In genomic region chr15:64324513-64324912, GRCh38 we compare ENCODE assay signal across 19 cellular contexts. TPM values are rescaled to one million over a fixed set of nuclear protein-coding genes. Genes with fewer than 3 reads are reported as not detected.
DNase-seq lines count a peak whose midpoint lies in the region; ATAC-seq, FAIRE-seq and TF ChIP-seq lines count a peak whose summit lies in the region.
"Had no signal": no experiment of that assay in that cellular context is flagged by ENCODE, and none has a peak within 500 bp of the region (broad histone marks: within the 10 kb centered on the region; RNA-seq: fewer than 3 reads in every experiment).

No MANE protein-coding gene starts in this region.

- H3K23ac ChIP-seq in mesenchymal stem cell (ENCODE audit: low read length in 2 of 2), result no peak overlapping the region

- no peaks in the 10 kb centered on the region for H3K27me3 Mint-ChIP-seq in activated T-helper 2 cell treated with anti-CD3 and anti-CD28 coated beads, Interferon-gamma antibody, Interleukin-2, Interleukin-4, amounts not matched to agents 10 μg/mL and 5 μg/mL and 100 μg/mL, durations not matched to agents 14 hours and 24 hours and 36 hours (ENCODE audit: low read depth)

- H4K91ac ChIP-seq in mesenchymal stem cell (ENCODE audit: low read length), result no peak overlapping the region

- H3K18ac ChIP-seq in mesenchymal stem cell (ENCODE audit: low read depth in 1 of 2, low read length in 2 of 2), result no peak overlapping the region

- TF ChIP-seq EP300 in esophagus muscularis mucosa (IDR thresholded peaks at IDR 0.05), result no peak

- H3K27me3 ChIP-seq in mesenchymal stem cell (ENCODE audit: control insufficient read depth in 1 of 2, insufficient read depth in 1 of 2, low read length in 2 of 2) (no peaks in the 10 kb centered on the region), esophagus muscularis mucosa (no peaks in the 10 kb centered on the region)

- H3K4me3 ChIP-seq in mesenchymal stem cell (ENCODE audit: insufficient read depth in 1 of 2, low read depth in 1 of 2, low read length in 2 of 2) (no peak overlapping the region), esophagus muscularis mucosa (no peak overlapping the region)
- H3K4me3 ChIP-seq: A549 had no signal

- H4K8ac ChIP-seq in mesenchymal stem cell (ENCODE audit: low read length), result no peak overlapping the region

- peaks cover 8% of the 10 kb centered on the region for H3K4me1 Mint-ChIP-seq in activated T-helper 2 cell treated with anti-CD3 and anti-CD28 coated beads, Interferon-gamma antibody, Interleukin-2, Interleukin-4, amounts not matched to agents 10 μg/mL and 5 μg/mL and 100 μg/mL, durations not matched to agents 14 hours and 24 hours and 36 hours (ENCODE audit: low read depth)

- H3K4ac ChIP-seq in mesenchymal stem cell (ENCODE audit: low read depth in 1 of 2, low read length in 2 of 2), result no peak overlapping the region

- H3K9ac ChIP-seq in mesenchymal stem cell (ENCODE audit: low read length), result peak overlapping the region; percentile 49

- no peak for TF ChIP-seq CTCF in esophagus muscularis mucosa (IDR thresholded peaks at IDR 0.05)

- no peak overlapping the region for H2BK15ac ChIP-seq in mesenchymal stem cell (ENCODE audit: low read depth, poor library complexity, severe bottlenecking)

- WGBS in mesenchymal stem cell, result 93% methylated on average over 2 of the region's 2 CpGs
- whole genome bisulfite sequencing in esophagus muscularis mucosa, result 93% methylated on average over 2 of the region's 2 CpGs

- no peak overlapping the region for H2AK5ac ChIP-seq in mesenchymal stem cell (ENCODE audit: low read length, severe bottlenecking)

- no peak overlapping the region for H3K14ac ChIP-seq in mesenchymal stem cell (ENCODE audit: low read length in 2 of 2)

- no peaks in the 10 kb centered on the region for H3K4me1 ChIP-seq in mesenchymal stem cell (ENCODE audit: control insufficient read depth, insufficient read depth, low read depth, low read length)
- H3K4me1 ChIP-seq in esophagus muscularis mucosa, result no peaks in the 10 kb centered on the region
- H3K4me1 ChIP-seq: A549 had no signal

- no peak overlapping the region for H2AFZ ChIP-seq in mesenchymal stem cell (ENCODE audit: low read depth, low read length)

- peak; percentile 64 for FAIRE-seq in G401.6 (lab: Jason Lieb, UNC)

- intact Hi-C loops in esophagus muscularis mucosa (cut with DNase I), result no loop called here
- intact Hi-C loops in activated T-helper 2 cell treated with anti-CD3 and anti-CD28 coated beads, Interferon-gamma antibody, Interleukin-2, Interleukin-4, amounts not matched to agents 10 μg/mL and 5 μg/mL and 100 μg/mL, durations not matched to agents 14 hours and 24 hours and 36 hours (cut with micrococcal nuclease), result no loop called here

- no peak overlapping the region for H3K27ac Mint-ChIP-seq in activated T-helper 2 cell treated with anti-CD3 and anti-CD28 coated beads, Interferon-gamma antibody, Interleukin-2, Interleukin-4, amounts not matched to agents 10 μg/mL and 5 μg/mL and 100 μg/mL, durations not matched to agents 14 hours and 24 hours and 36 hours
- H3K27ac Mint-ChIP-seq: H9 had no signal

- H3K36me3 ChIP-seq in mesenchymal stem cell (ENCODE audit: control insufficient read depth in 1 of 2, insufficient read depth in 2 of 2, low read depth in 1 of 2, low read length in 2 of 2), result no peaks in the 10 kb centered on the region
- no peaks in the 10 kb centered on the region for H3K36me3 ChIP-seq in esophagus muscularis mucosa

- H3K36me3 Mint-ChIP-seq in activated T-helper 2 cell treated with anti-CD3 and anti-CD28 coated beads, Interferon-gamma antibody, Interleukin-2, Interleukin-4, amounts not matched to agents 10 μg/mL and 5 μg/mL and 100 μg/mL, durations not matched to agents 14 hours and 24 hours and 36 hours (ENCODE audit: low read depth), result no peaks in the 10 kb centered on the region

- TF ChIP-seq POLR2A in esophagus muscularis mucosa (IDR thresholded peaks at IDR 0.05; ENCODE audit: low read depth), result no peak

- no peak overlapping the region for H3K4me2 ChIP-seq in mesenchymal stem cell (ENCODE audit: low read length, poor library complexity, severe bottlenecking)
- H3K4me2 ChIP-seq: A549 had no signal

- DNase-seq in RPMI7951 (ENCODE audit: low read depth) (peak; percentile 20), mesenchymal stem cell (peak; percentile 18), esophagus muscularis mucosa (ENCODE audit: extremely low spot score) (no peak), COR-L47 (lab: John Stamatoyannopoulos, UW) (no peak)
- no peak for DNase-seq in activated T-helper 2 cell treated with anti-CD3 and anti-CD28 coated beads, Interferon-gamma antibody, Interleukin-2, Interleukin-4, amounts not matched to agents 10 μg/mL and 5 μg/mL and 100 μg/mL, durations not matched to agents 14 hours and 24 hours and 36 hours (ENCODE audit: low spot score)
- DNase-seq: C1 segment of cervical spinal cord, H9, KBM-7, NCI-H1436, NCI-H2029, NCI-H2171 treated with DMSO at 0.1 percent for 48 hours, NCI-H510A treated with DMSO at 0.1 percent for 48 hours, NCI-H82, PC-3 had no signal

- no peaks in the 10 kb centered on the region for H3K9me3 ChIP-seq in mesenchymal stem cell (ENCODE audit: control insufficient read depth, low read length)
- H3K9me3 ChIP-seq in esophagus muscularis mucosa, result no peaks in the 10 kb centered on the region
- H3K9me3 ChIP-seq: A549 had no signal

- H3K4me3 Mint-ChIP-seq in activated T-helper 2 cell treated with anti-CD3 and anti-CD28 coated beads, Interferon-gamma antibody, Interleukin-2, Interleukin-4, amounts not matched to agents 10 μg/mL and 5 μg/mL and 100 μg/mL, durations not matched to agents 14 hours and 24 hours and 36 hours (ENCODE audit: low read depth), result no peak overlapping the region
- H3K4me3 Mint-ChIP-seq: H9 had no signal

- H2BK5ac ChIP-seq in mesenchymal stem cell (ENCODE audit: low read depth, low read length, poor library complexity, severe bottlenecking), result no peak overlapping the region

- peaks cover 25% of the 10 kb centered on the region for H3K79me1 ChIP-seq in mesenchymal stem cell (replicated peaks; ENCODE audit: low read length, poor library complexity, severe bottlenecking)

- H2BK120ac ChIP-seq in mesenchymal stem cell (ENCODE audit: low read depth, low read length), result no peak overlapping the region

- H3K27ac ChIP-seq in mesenchymal stem cell (ENCODE audit: low read length, poor library complexity, severe bottlenecking) (no peak overlapping the region), esophagus muscularis mucosa (replicated peaks in 1 of 4) (no peak overlapping the region)
- H3K27ac ChIP-seq: A549, HL-60 had no signal

- H2BK12ac ChIP-seq in mesenchymal stem cell (ENCODE audit: low read length in 2 of 2), result no peak overlapping the region

- peak; percentile 55 for ATAC-seq in esophagus mucosa
- no peak for ATAC-seq in HG02623 (IDR thresholded peaks at IDR 0.05; ENCODE audit: unreplicated experiment)
- ATAC-seq: A549, PC-3 had no signal

- H3K9me3 Mint-ChIP-seq in activated T-helper 2 cell treated with anti-CD3 and anti-CD28 coated beads, Interferon-gamma antibody, Interleukin-2, Interleukin-4, amounts not matched to agents 10 μg/mL and 5 μg/mL and 100 μg/mL, durations not matched to agents 14 hours and 24 hours and 36 hours, result no peaks in the 10 kb centered on the region
- H3K9me3 Mint-ChIP-seq: H9 had no signal

RNA-seq across cellular contexts. Expression of gene CSNK1G1, which starts 31.5 kb away (rescaled TPM):
- total RNA-seq in RPMI7951 (2014; rRNA removed; shearing (Covaris generic)), result 15.4 and 23.7 TPM in 2 replicates
- total RNA-seq in esophagus mucosa, result 17.3 TPM
- 10.4 TPM for polyA plus RNA-seq in mesenchymal stem cell (2013, experiment 1 of 2)
- polyA plus RNA-seq in mesenchymal stem cell (2013, experiment 2 of 2), result 10.8 TPM
- total RNA-seq in esophagus muscularis mucosa, result 10 to 100 TPM in 2 of 4 donors, 1 to 10 TPM in 2; 9.1 to 11.2 (median 10.1) TPM
- 31.8 and 34.8 TPM in 2 replicates for total RNA-seq in activated T-helper 2 cell treated with anti-CD3 and anti-CD28 coated beads, Interferon-gamma antibody, Interleukin-2, Interleukin-4, amounts not matched to agents 10 μg/mL and 5 μg/mL and 100 μg/mL, durations not matched to agents 14 hours and 24 hours and 36 hours

RNA-seq across cellular contexts. Expression of gene PCLAF, which starts 56.7 kb away (rescaled TPM):
- 185 and 229 TPM in 2 replicates for total RNA-seq in RPMI7951 (2014; rRNA removed; shearing (Covaris generic))
- total RNA-seq in esophagus mucosa, result 18.3 TPM
- 15.9 TPM for polyA plus RNA-seq in mesenchymal stem cell (2013, experiment 1 of 2)
- polyA plus RNA-seq in mesenchymal stem cell (2013, experiment 2 of 2), result 21.8 TPM
- total RNA-seq in esophagus muscularis mucosa, result not detected
- 59.9 and 72.3 TPM in 2 replicates for total RNA-seq in activated T-helper 2 cell treated with anti-CD3 and anti-CD28 coated beads, Interferon-gamma antibody, Interleukin-2, Interleukin-4, amounts not matched to agents 10 μg/mL and 5 μg/mL and 100 μg/mL, durations not matched to agents 14 hours and 24 hours and 36 hours

Comparison
In these comparisons a context has a peak if more than half of its experiments do, and no peak if none do; other contexts are left out.
1. DNase-seq: peak in RPMI7951 (single experiment) and mesenchymal stem cell (single experiment); none in esophagus muscularis mucosa (single experiment), activated T-helper 2 cell treated with anti-CD3 and anti-CD28 coated beads, Interferon-gamma antibody, Interleukin-2, Interleukin-4, amounts not matched to agents 10 μg/mL and 5 μg/mL and 100 μg/mL, durations not matched to agents 14 hours and 24 hours and 36 hours (single experiment) and COR-L47 (single experiment).
2. RNA of gene PCLAF, which starts 56.7 kb away (total RNA-seq): 185 to 229 TPM in RPMI7951, 59.9 to 72.3 TPM in activated T-helper 2 cell treated with anti-CD3 and anti-CD28 coated beads, Interferon-gamma antibody, Interleukin-2, Interleukin-4, amounts not matched to agents 10 μg/mL and 5 μg/mL and 100 μg/mL, durations not matched to agents 14 hours and 24 hours and 36 hours and 18.3 TPM in esophagus mucosa (single experiment); not detected in esophagus muscularis mucosa; every median in the first group is over 10 times any median in the second.